ENCODE assay signal across 8 cellular contexts in genomic region chr5:172283862-172284274, GRCh38. TPM values are rescaled to one million over a fixed set of nuclear protein-coding genes. Genes with fewer than 3 reads are reported as not detected.
A peak's percentile ranks its signal among the peaks of the same experiment; 100 is the strongest.
DNase-seq lines count a peak whose midpoint lies in the region; ATAC-seq, FAIRE-seq and TF ChIP-seq lines count a peak whose summit lies in the region.

No MANE protein-coding gene starts in this region.

- H2AK5ac ChIP-seq in IMR-90 (ENCODE audit: low read depth, low read length), result peak overlapping the region; percentile 69; the same call in 1 of the 2 replicates

- peak; percentile 74 for DNase-seq in IMR-90
- peak; percentile 70 for DNase-seq in SK-MEL-5 (ENCODE audit: low read depth, low spot score)
- DNase-seq in activated naive CD4-positive, alpha-beta T cell treated with anti-CD3 and anti-CD28 coated beads, Interleukin-2, amount 50 U/mL, for 72 hours (ENCODE audit: low spot score in 2 of 2), result peak; percentile 82 to 86
- peak; percentile 93 for DNase-seq in Right ventricle myocardium inferior (ENCODE audit: missing footprints)
- DNase-seq in pancreas, result peak; percentile 79 to 95 (median 87)
- peak; percentile 87 for DNase-seq in transverse colon

- H3K9me3 Mint-ChIP-seq in activated naive CD4-positive, alpha-beta T cell treated with anti-CD3 and anti-CD28 coated beads, Interleukin-2, amount 50 U/mL, for 72 hours, result no peaks in the 10 kb centered on the region

- no peak for TF ChIP-seq RAD21 in IMR-90 (IDR thresholded peaks at IDR 0.05; ENCODE audit: low read length)

- peak overlapping the region; percentile 92; the same call in 1 of the 2 replicates for H3K14ac ChIP-seq in IMR-90 (replicated peaks; ENCODE audit: low read depth, low read length)

- peaks cover 43% of the 10 kb centered on the region for H4K20me1 ChIP-seq in IMR-90 (ENCODE audit: insufficient read depth, low read length)

- POLR2A ChIA-PET in IMR-90 (lab: Charles Lee; ENCODE audit: unreplicated experiment), result no interaction called here

- peak overlapping the region; percentile 14 to 80 for H3K27ac Mint-ChIP-seq in activated naive CD4-positive, alpha-beta T cell treated with anti-CD3 and anti-CD28 coated beads, Interleukin-2, amount 50 U/mL, for 72 hours

- H3K9me3 ChIP-seq in ES-I3 (ENCODE audit: control insufficient read depth, insufficient read depth, low read length) (no peaks in the 10 kb centered on the region), IMR-90 (ENCODE audit: control insufficient read depth, insufficient read depth, low read length) (no peaks in the 10 kb centered on the region), pancreas (no peaks in the 10 kb centered on the region), transverse colon (no peaks in the 10 kb centered on the region)

- CTCF ChIA-PET in IMR-90 (lab: Yijun Ruan, JAX), result interaction anchor here (0.6 to 2.4 kb wide), 3 partner anchors 12 to 103 kb away, joined by 3 to 6 read pairs (median 4); no protein-coding TSS in a partner anchor

- peak overlapping the region; percentile 97 for H2AFZ ChIP-seq in IMR-90 (replicated peaks; ENCODE audit: low read length, poor library complexity)

- no peak for FAIRE-seq in pancreas (lab: Jason Lieb, UNC)

- H3K4ac ChIP-seq in IMR-90 (ENCODE audit: low read depth, low read length), result peak overlapping the region; percentile 92

- H2AK9ac ChIP-seq in IMR-90 (replicated peaks; ENCODE audit: low read depth, low read length, poor library complexity), result peak overlapping the region; percentile 80

- TF ChIP-seq EP300 in transverse colon (IDR thresholded peaks at IDR 0.05; ENCODE audit: low read depth), result no peak

- H3K23ac ChIP-seq in IMR-90 (ENCODE audit: low read depth, low read length), result peak overlapping the region; percentile 98

- TF ChIP-seq CTCF in IMR-90 (conservative IDR thresholded peaks at IDR 0.05; ENCODE audit: low read depth, low read length) (no peak), pancreas (IDR thresholded peaks at IDR 0.05) (no peak), transverse colon (IDR thresholded peaks at IDR 0.05) (no peak)

- dilution Hi-C loops in IMR-90 (cut with HindIII; ENCODE audit: low sequenced_read_pairs, unreplicated experiment), result no loop called here

- H3K27ac ChIP-seq in IMR-90 (ENCODE audit: insufficient read depth, low read length), result peak overlapping the region; percentile 99
- H3K27ac ChIP-seq in pancreas, result peak overlapping the region in 3 of 4 donors; percentile 87 to 95 (median 94)
- H3K27ac ChIP-seq in transverse colon, result peak overlapping the region; percentile 88 to 98 (median 96)

- peaks cover 7 to 38% of the 10 kb centered on the region in 2 experiments; a peak in 3 of 4 replicates for H3K79me1 ChIP-seq in IMR-90 (ENCODE audit: low read depth in 1 of 2, low read length in 2 of 2)

- H3K36me3 Mint-ChIP-seq in activated naive CD4-positive, alpha-beta T cell treated with anti-CD3 and anti-CD28 coated beads, Interleukin-2, amount 50 U/mL, for 72 hours, result peaks cover 0 to 4% of the 10 kb centered on the region in 2 donors

- peak overlapping the region; percentile 98 for H4K8ac ChIP-seq in IMR-90 (ENCODE audit: low read depth in 2 of 2, low read length in 2 of 2)

- no TSS peak for BruUV-seq in IMR-90 (replicated peaks; lab: Mats Ljungman, UMichigan)

- H3K9ac ChIP-seq in ES-I3 (ENCODE audit: low read depth, low read length), result peak overlapping the region; percentile 95
- H3K9ac ChIP-seq in IMR-90 (ENCODE audit: low read depth, low read length), result peak overlapping the region; percentile 99

- peaks cover 7% of the 10 kb centered on the region; the same call in 1 of the 2 replicates for H3K9me1 ChIP-seq in IMR-90 (ENCODE audit: insufficient read depth, low read length)

- H2BK15ac ChIP-seq in IMR-90 (ENCODE audit: low read depth, low read length), result peak overlapping the region; percentile 93; the same call in 1 of the 3 replicates

- no peaks in the 10 kb centered on the region for H3K27me3 ChIP-seq in IMR-90 (ENCODE audit: control insufficient read depth, insufficient read depth, low read length)
- H3K27me3 ChIP-seq in pancreas, result no peaks in the 10 kb centered on the region
- H3K27me3 ChIP-seq in transverse colon, result no peaks in the 10 kb centered on the region

- WGBS in IMR-90 (ENCODE audit: extremely low coverage in 2 of 2, insufficient read length in 1 of 2), 2 experiments, result 2% methylated on average over 11 of the region's 55 CpGs; no CpG with 5 or more reads in 1 of the 2 experiments
- WGBS in pancreas, 2 donors, result 0 to 1% methylated on average over 47 to 55 of the region's 55 CpGs
- 2% methylated on average over 37 of the region's 55 CpGs; no CpG with 5 or more reads in 1 of the 2 donors for WGBS in transverse colon (ENCODE audit: low coverage in 1 of 2), 2 donors

- peak; percentile 62; the same call in 1 of the 2 replicates for TF ChIP-seq POLR2A in IMR-90 (IDR thresholded peaks at IDR 0.05; ENCODE audit: low read depth, low read length)
- no peak for TF ChIP-seq POLR2A in transverse colon (IDR thresholded peaks at IDR 0.05)

- H2BK120ac ChIP-seq in IMR-90 (ENCODE audit: low read depth, low read length), result peak overlapping the region; percentile 75

- H4K5ac ChIP-seq in IMR-90 (ENCODE audit: low read depth, low read length), result peak overlapping the region; percentile 99; the same call in 1 of the 2 replicates

- H3K4me3 ChIP-seq in IMR-90 (ENCODE audit: insufficient read depth, low read depth, low read length), result peak overlapping the region; percentile 94
- peak overlapping the region; percentile 49 to 95 (median 90) for H3K4me3 ChIP-seq in pancreas
- H3K4me3 ChIP-seq in transverse colon, result peak overlapping the region; percentile 42 to 97 (median 86)

- peaks cover 11% of the 10 kb centered on the region for H3K4me1 ChIP-seq in ES-I3 (ENCODE audit: insufficient read depth, low read length)
- H3K4me1 ChIP-seq in IMR-90 (ENCODE audit: control insufficient read depth, insufficient read depth, low read length), result peaks cover 3% of the 10 kb centered on the region
- H3K4me1 ChIP-seq in pancreas, result peaks cover 9 to 22% (median 17%) of the 10 kb centered on the region in 3 donors
- peaks cover 0 to 30% (median 21%) of the 10 kb centered on the region in 4 donors for H3K4me1 ChIP-seq in transverse colon

- H3K36me3 ChIP-seq in ES-I3 (ENCODE audit: insufficient read depth, low read length) (no peaks in the 10 kb centered on the region; the same call in 1 of the 2 replicates), IMR-90 (ENCODE audit: control insufficient read depth, insufficient read depth, low read length) (no peaks in the 10 kb centered on the region), pancreas (no peaks in the 10 kb centered on the region), transverse colon (no peaks in the 10 kb centered on the region)

- peak overlapping the region; percentile 99 for H3K18ac ChIP-seq in IMR-90 (ENCODE audit: low read depth, low read length)

- no peak overlapping the region for H2BK20ac ChIP-seq in IMR-90 (ENCODE audit: low read depth, low read length)

- H3K56ac ChIP-seq in IMR-90 (ENCODE audit: extremely low read depth, insufficient read depth, low read length), result peak overlapping the region; percentile 93

- intact Hi-C loops in IMR-90 (cut with micrococcal nuclease), result loop anchor here (2.0 to 5.0 kb wide), 5 partner anchors 77 to 662 kb away; partner anchors contain the start of gene STK10
- intact Hi-C loops in Right ventricle myocardium inferior (cut with DNase I), result loop anchor here (2.0 to 5.0 kb wide), 2 partner anchors 95 to 177 kb away; partner anchors contain the start of gene STK10
- intact Hi-C loops in pancreas (cut with DNase I), result no loop called here
- intact Hi-C loops in transverse colon (cut with DNase I; ENCODE audit: low total_unique reads), result no loop called here

- peak overlapping the region; percentile 98; the same call in 1 of the 2 replicates for H3K4me2 ChIP-seq in IMR-90 (ENCODE audit: low read depth, low read length)

- H4K91ac ChIP-seq in IMR-90 (ENCODE audit: insufficient read depth, low read depth, low read length), result peak overlapping the region; percentile 96

- ATAC-seq in GM21576 (IDR thresholded peaks at IDR 0.05; ENCODE audit: unreplicated experiment), result peak; percentile 78
- peak; percentile 91 for ATAC-seq in IMR-90 (ENCODE audit: low read depth)
- ATAC-seq in activated naive CD4-positive, alpha-beta T cell treated with anti-CD3 and anti-CD28 coated beads, Interleukin-2, amount 50 U/mL, for 72 hours, result peak; percentile 91 to 92
- peak; percentile 96 for ATAC-seq in Right ventricle myocardium inferior
- ATAC-seq in pancreas, result peak; percentile 81 to 91 (median 88)

- in situ Hi-C loops in IMR-90 (cut with MboI; ENCODE audit: low sequenced_read_pairs), result loop anchor here (10.0 to 25.0 kb wide), 2 partner anchors 179 to 872 kb away; partner anchors contain the start of gene FGF18
- in situ Hi-C loops in SK-MEL-5 (cut with HindIII; ENCODE audit: low pct_unique_long_range_greater_than_20kb, low sequenced_read_pairs), result loop anchor here (25.0 kb wide), 1 partner anchor 197 kb away; no protein-coding TSS in a partner anchor
- in situ Hi-C loops in transverse colon (cut with MboI; ENCODE audit: low pct_ligation_motif_present in 1 of 4, low pct_unique_long_range_greater_than_20kb in 1 of 4, low sequenced_read_pairs in 3 of 4), result loop anchor here in 2 of 4 donors (10.0 to 25.0 kb wide), 3 partner anchors 89 to 179 kb away; partner anchors contain the start of gene EFCAB9 (in 1 of the 2)

- peak overlapping the region; percentile 96 for H2BK5ac ChIP-seq in IMR-90 (ENCODE audit: low read depth, low read length, poor library complexity, severe bottlenecking)

TF ChIP-seq in IMR-90, 13 proteins besides CTCF, POLR2A, EP300 and RAD21 (continues in another document):
- TF ChIP-seq MXI1 (IDR thresholded peaks at IDR 0.05; ENCODE audit: borderline replicate concordance, low read depth, low read length) (0 out of 2 replicates have a peak, but pooled peaks have one; percentile 24), BHLHE40 (IDR thresholded peaks at IDR 0.05; ENCODE audit: low read depth, low read length) (no peak), NFE2L2 (IDR thresholded peaks at IDR 0.05; ENCODE audit: low read depth, low read length) (no peak), MAFK (IDR thresholded peaks at IDR 0.05; ENCODE audit: low read depth, low read length) (no peak), RFX5 (IDR thresholded peaks at IDR 0.05; ENCODE audit: low read depth, low read length) (no peak), SMC3 (IDR thresholded peaks at IDR 0.05; ENCODE audit: low read depth, low read length) (no peak)

RNA-seq across cellular contexts. Expression of gene UBTD2, which starts 0.3 kb away (rescaled TPM):
- total RNA-seq in IMR-90 (2012; rRNA removed), result 20.6 and 25.6 TPM in 2 replicates
- 9.3 and 11.2 TPM in 2 replicates for polyA plus RNA-seq in IMR-90 (2012; rRNA removed)
- 3.7 and 4.8 TPM in 2 replicates for polyA plus RNA-seq in IMR-90 (2012; cell fraction: cytosol; rRNA removed)
- polyA plus RNA-seq in IMR-90 (2012; cell fraction: nucleus; rRNA removed; ENCODE audit: low replicate concordance), result 1.3 and 8.1 TPM in 2 replicates
- total RNA-seq in SK-MEL-5 (2014; rRNA removed; shearing (Covaris generic)), result 17.2 and 18.3 TPM in 2 replicates
- 14.3 and 15.7 TPM in 2 replicates for polyA plus RNA-seq in SK-MEL-5 (2015; cell fraction: cytosol; rRNA removed)
- polyA plus RNA-seq in SK-MEL-5 (2015; cell fraction: nucleus; rRNA removed), result 5.5 and 6.0 TPM in 2 replicates
- total RNA-seq in activated naive CD4-positive, alpha-beta T cell treated with anti-CD3 and anti-CD28 coated beads, Interleukin-2, amount 50 U/mL, for 72 hours, result 1 to 10 TPM; 4.4 to 5.3 TPM
- 8.6 TPM for total RNA-seq in Right ventricle myocardium inferior
- total RNA-seq in pancreas, result 10 to 100 TPM in 2 of 6 donors, 1 to 10 TPM in 4; 4.5 to 12.9 (median 6.9) TPM
- 1 to 10 TPM; 5.9 to 7.8 TPM for polyA plus RNA-seq in pancreas
- total RNA-seq in transverse colon, result 10 to 100 TPM in 3 of 4 donors, 1 to 10 TPM in 1; 6.0 to 35.4 (median 19.0) TPM

Comparison
In these comparisons a context has a peak if more than half of its experiments do, and no peak if none do; other contexts are left out.
1. Peak in every context shown above with its lines: DNase-seq, ATAC-seq, H3K4me3 ChIP-seq and H3K27ac ChIP-seq.
2. intact Hi-C loops: an anchor here in IMR-90 (2.0 to 5.0 kb wide) and Right ventricle myocardium inferior (2.0 to 5.0 kb wide); none called in pancreas and transverse colon.